9 cellular contexts compared by ENCODE assay signal in genomic region chr1:237864338-237865244, GRCh38. TPM values are rescaled to one million over a fixed set of nuclear protein-coding genes. Genes with fewer than 3 reads are reported as not detected.
DNase-seq lines count a peak whose midpoint lies in the region; ATAC-seq and TF ChIP-seq lines count a peak whose summit lies in the region.
"Had no signal": no experiment of that assay in that cellular context is flagged by ENCODE, and none has a peak within 500 bp of the region (broad histone marks: within the 10 kb centered on the region; RNA-seq: fewer than 3 reads in every experiment).

No MANE protein-coding gene starts in this region.

- ATAC-seq in HG03066 (IDR thresholded peaks at IDR 0.05; ENCODE audit: low read depth, unreplicated experiment) (peak; percentile 86), PC-3 (peak; percentile 89), upper lobe of left lung (ENCODE audit: low FRiP score in 2 of 2) (peak; percentile 74 to 89), HG02970 (IDR thresholded peaks at IDR 0.05; ENCODE audit: low FRiP score, unreplicated experiment) (no peak)
- ATAC-seq: naive thymus-derived CD8-positive, alpha-beta T cell had no signal

- H3K4me3 ChIP-seq in AG04450 (ENCODE audit: low read depth, low read length): no peak overlapping the region
- H3K4me3 ChIP-seq in PC-3 (ENCODE audit: low read length): peak overlapping the region; percentile 50; the same call in 1 of the 2 replicates
- H3K4me3 ChIP-seq in dorsolateral prefrontal cortex: peak overlapping the region in 49 of 59 donors; percentile 2 to 55 (median 36)
- no peak overlapping the region for H3K4me3 ChIP-seq in mesendoderm (ENCODE audit: low read length)
- H3K4me3 ChIP-seq in upper lobe of left lung: no peak overlapping the region

- no peaks in the 10 kb centered on the region for H3F3A ChIP-seq in PC-3 (ENCODE audit: low read length, unreplicated experiment)

- H2BK120ac ChIP-seq in mesendoderm (ENCODE audit: low read depth, low read length): no peak overlapping the region

- H3K9me2 ChIP-seq in PC-3 (replicated peaks; ENCODE audit: low read length): no peaks in the 10 kb centered on the region

- no peak overlapping the region for H3K27ac ChIP-seq in AG04450 (ENCODE audit: low read depth, low read length)
- no peak overlapping the region for H3K27ac ChIP-seq in PC-3 (ENCODE audit: low read length)
- H3K27ac ChIP-seq in dorsolateral prefrontal cortex: no peak overlapping the region
- H3K27ac ChIP-seq in mesendoderm (ENCODE audit: low read depth, low read length): no peak overlapping the region
- H3K27ac ChIP-seq in upper lobe of left lung: no peak overlapping the region

- H4K8ac ChIP-seq in mesendoderm (ENCODE audit: low read depth, low read length): no peak overlapping the region

- no peaks in the 10 kb centered on the region for H3K36me3 ChIP-seq in PC-3 (ENCODE audit: low read depth, low read length)
- H3K36me3 ChIP-seq in mesendoderm (ENCODE audit: control insufficient read depth, insufficient read depth, low read length): no peaks in the 10 kb centered on the region
- H3K36me3 ChIP-seq in upper lobe of left lung: no peaks in the 10 kb centered on the region

- no peak for TF ChIP-seq EP300 in upper lobe of left lung (IDR thresholded peaks at IDR 0.05)

- H4K5ac ChIP-seq in mesendoderm (ENCODE audit: low read length): no peak overlapping the region

- H3K23ac ChIP-seq in mesendoderm (ENCODE audit: low read length): no peak overlapping the region

- H4K20me1 ChIP-seq in PC-3 (ENCODE audit: low read length): no peaks in the 10 kb centered on the region

- H3K79me2 ChIP-seq in PC-3 (ENCODE audit: low read length) (no peaks in the 10 kb centered on the region), mesendoderm (ENCODE audit: control insufficient read depth, insufficient read depth, low read length) (no peaks in the 10 kb centered on the region)

- POLR2A ChIA-PET in AG04450 (lab: Yijun Ruan, JAX) (no interaction called here), PC-3 (lab: Charles Lee; ENCODE audit: unreplicated experiment) (interaction anchor here (0.6 kb wide), 1 partner anchor 233 kb away, joined by 4 read pairs; no protein-coding TSS in a partner anchor)

- CTCF ChIA-PET in AG04450 (lab: Charles Lee): interaction anchor here (0.6 to 2.6 kb wide), 5 partner anchors 8 to 1086 kb away, joined by 3 to 10 read pairs (median 3); no protein-coding TSS in a partner anchor
- CTCF ChIA-PET in PC-3 (lab: Charles Lee): interaction anchor here (0.6 kb wide), 1 partner anchor 366 kb away, joined by 4 read pairs; no protein-coding TSS in a partner anchor

- H2BK15ac ChIP-seq in mesendoderm (replicated peaks; ENCODE audit: low read depth): no peak overlapping the region

- peak overlapping the region; percentile 73 for H2AFZ ChIP-seq in PC-3 (ENCODE audit: low read length)

- no peak overlapping the region for H2BK5ac ChIP-seq in mesendoderm (ENCODE audit: low read length)

- H3K9ac ChIP-seq in PC-3 (ENCODE audit: low read length): no peak overlapping the region
- no peak overlapping the region for H3K9ac ChIP-seq in mesendoderm (ENCODE audit: low read length)

- no peaks in the 10 kb centered on the region for H3K79me1 ChIP-seq in mesendoderm (ENCODE audit: low read length)

- H3K4ac ChIP-seq in mesendoderm (ENCODE audit: low read depth, low read length): peak overlapping the region; percentile 41

- peak overlapping the region; percentile 65 for H3K56ac ChIP-seq in mesendoderm (ENCODE audit: low read length)

- H3K27me3 ChIP-seq in AG04450 (ENCODE audit: control insufficient read depth, insufficient read depth, low read length) (no peaks in the 10 kb centered on the region), PC-3 (ENCODE audit: low read length) (no peaks in the 10 kb centered on the region), dorsolateral prefrontal cortex (no peaks in the 10 kb centered on the region), mesendoderm (ENCODE audit: insufficient read depth, low read length, poor library complexity) (peaks cover 3% of the 10 kb centered on the region), upper lobe of left lung (no peaks in the 10 kb centered on the region)

- H3K18ac ChIP-seq in mesendoderm (ENCODE audit: low read length): no peak overlapping the region

- peaks cover 9% of the 10 kb centered on the region for H3K9me3 ChIP-seq in AG04450 (ENCODE audit: control insufficient read depth, insufficient read depth, low read length)
- H3K9me3 ChIP-seq in PC-3 (ENCODE audit: low read length): no peaks in the 10 kb centered on the region
- no peaks in the 10 kb centered on the region for H3K9me3 ChIP-seq in upper lobe of left lung

- intact Hi-C loops in PC-3 (cut with micrococcal nuclease): loop anchor here (1.0 to 5.0 kb wide), 4 partner anchors 74 to 1088 kb away; no protein-coding TSS in a partner anchor
- intact Hi-C loops in dorsolateral prefrontal cortex (cut with DNase I): loop anchor here in 1 of 2 donors (10.0 kb wide), 2 partner anchors 320 to 560 kb away; no protein-coding TSS in a partner anchor

- no peak for TF ChIP-seq POLR2A in upper lobe of left lung (IDR thresholded peaks at IDR 0.05)

- DNase-seq in AG04450 (ENCODE audit: low read depth, low spot score) (no peak), PC-3 (peak; percentile 55), dorsolateral prefrontal cortex (peak; percentile 41 to 83 (median 70)), mesendoderm (peak; percentile 70), upper lobe of left lung (peak; percentile 72 to 90)

- no TSS peak for BruUV-seq in PC-3 (replicated peaks; lab: Mats Ljungman, UMichigan)

- H3K4me1 ChIP-seq in PC-3 (ENCODE audit: insufficient read depth, low read length): 0 out of 2 replicates have a peak, but pooled peaks cover 3% of the 10 kb centered on the region
- H3K4me1 ChIP-seq in mesendoderm (ENCODE audit: control insufficient read depth, low read depth, low read length): peaks cover 2% of the 10 kb centered on the region
- H3K4me1 ChIP-seq in upper lobe of left lung: peaks cover 4 to 7% (median 5%) of the 10 kb centered on the region in 4 donors

- H3K4me2 ChIP-seq in PC-3 (ENCODE audit: low read length) (peak overlapping the region; percentile 77), mesendoderm (ENCODE audit: low read length) (no peak overlapping the region)

- WGBS in mesendoderm (ENCODE audit: extremely low coverage, insufficient coverage, low lambda C conversion rate): no CpG with 5 or more reads among the region's 25 CpGs
- WGBS in upper lobe of left lung, 2 donors: 11 to 23% methylated on average over 15 to 25 of the region's 25 CpGs

- H2AK5ac ChIP-seq in mesendoderm (ENCODE audit: low read length): no peak overlapping the region

- TF ChIP-seq CTCF in AG04450 (IDR thresholded peaks at IDR 0.05; ENCODE audit: low read depth, low read length): peak; percentile 53
- TF ChIP-seq CTCF in GM12872 (IDR thresholded peaks at IDR 0.05; ENCODE audit: insufficient read depth, low read depth, low read length): peak; percentile 90
- TF ChIP-seq CTCF in PC-3 (conservative IDR thresholded peaks at IDR 0.05; ENCODE audit: low read depth, low read length): peak; percentile 92
- TF ChIP-seq CTCF in dorsolateral prefrontal cortex (IDR thresholded peaks at IDR 0.05 in 54 of 56, conservative IDR thresholded peaks at IDR 0.05 in 2 of 56; ENCODE audit: low read depth in 1 of 56, partially characterized antibody in 56 of 56): peak; percentile 72 to 98 (median 93)
- peak; percentile 39 to 81 (median 76) for TF ChIP-seq CTCF in upper lobe of left lung (IDR thresholded peaks at IDR 0.05)

RNA-seq across cellular contexts. Expression of gene ZP4, which starts 26.1 kb away (rescaled TPM):
- not detected in 2 replicates for polyA plus RNA-seq in AG04450 (2011; rRNA removed)
- polyA minus RNA-seq in AG04450 (2011; rRNA and poly(A)+ RNA removed): not detected in 2 replicates
- total RNA-seq in PC-3 (2014; rRNA removed) (not detected in 2 replicates), dorsolateral prefrontal cortex (not detected), upper lobe of left lung (not detected)
- not detected for polyA plus RNA-seq in mesendoderm (2013, experiment 1 of 2)
- polyA plus RNA-seq in mesendoderm (2013, experiment 2 of 2): not detected
- total RNA-seq: naive thymus-derived CD8-positive, alpha-beta T cell had no signal
- polyA plus RNA-seq: naive thymus-derived CD8-positive, alpha-beta T cell had no signal

Comparison
In these comparisons a context has a peak if more than half of its experiments do, and no peak if none do; other contexts are left out.
1. H3K4me3 ChIP-seq: peak in PC-3 (single experiment) and dorsolateral prefrontal cortex (49 of 59); none in AG04450 (single experiment), mesendoderm (single experiment) and upper lobe of left lung (0 of 4).
2. Peak in every context shown above with its lines, with median percentiles within 50 percentile points of each other: CTCF ChIP-seq.